ENCODE assay signal across 16 cellular contexts in the genomic region with DNA sequence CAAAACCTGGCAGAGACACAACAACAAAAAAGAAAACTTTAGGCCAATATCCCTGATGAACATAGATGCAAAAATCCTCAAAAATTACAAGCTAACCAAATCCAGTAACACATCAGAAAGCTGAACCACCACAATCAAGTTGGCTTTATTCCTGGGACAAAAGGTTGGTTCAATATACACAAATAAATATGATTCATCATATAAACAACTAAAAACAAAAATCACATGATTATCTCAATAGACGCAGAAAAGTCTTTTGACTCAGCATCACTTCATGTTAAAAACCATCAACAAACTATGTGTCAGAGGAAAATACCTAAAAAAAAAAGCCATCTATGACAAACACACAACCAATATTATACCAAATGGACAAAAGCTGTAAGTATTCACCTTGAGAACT.
DNase-seq lines count a peak whose midpoint lies in the region; ATAC-seq, FAIRE-seq and TF ChIP-seq lines count a peak whose summit lies in the region.
"Had no signal": no experiment of that assay in that cellular context is flagged by ENCODE, and none has a peak within 500 bp of the region (broad histone marks: within the 10 kb centered on the region; RNA-seq: fewer than 3 reads in every experiment).

No MANE protein-coding gene starts in this region.

- no peak overlapping the region for H3K4me3 ChIP-seq in bronchial epithelial cell (ENCODE audit: low read depth, low read length)
- no peak overlapping the region for H3K4me3 ChIP-seq in WERI-Rb-1 (ENCODE audit: low read depth, low read length)
- H3K4me3 ChIP-seq: BLaER1 treated with 17β-estradiol and CSF1 and Interleukin-3, amounts not matched to agents 10 nM and 100 nM had no signal

- H3K36me3 ChIP-seq in bronchial epithelial cell (ENCODE audit: control insufficient read depth, insufficient read depth, low read length) (no peaks in the 10 kb centered on the region), WERI-Rb-1 (no peaks in the 10 kb centered on the region)

- H3K9me3 ChIP-seq in WERI-Rb-1 (ENCODE audit: severe bottlenecking): no peaks in the 10 kb centered on the region

- TF ChIP-seq CTCF in bronchial epithelial cell (IDR thresholded peaks at IDR 0.05; ENCODE audit: insufficient read depth, low read length, severe bottlenecking) (no peak), WERI-Rb-1 (IDR thresholded peaks at IDR 0.05; ENCODE audit: low read depth, low read length) (no peak)

- no peak overlapping the region for H3K27ac ChIP-seq in WERI-Rb-1
- H3K27ac ChIP-seq: BLaER1 treated with 17β-estradiol and CSF1 and Interleukin-3, amounts not matched to agents 10 nM and 100 nM had no signal

- peak; percentile 35 for DNase-seq in A172 (ENCODE audit: low spot score)
- peak; percentile 53 for DNase-seq in HS-5 (ENCODE audit: low read depth)
- peak; percentile 23 for DNase-seq in bronchial epithelial cell (ENCODE audit: low read depth)
- peak; percentile 28 for DNase-seq in fibroblast of the conjunctiva (ENCODE audit: low read depth)
- DNase-seq in DMS79 treated with DMSO at 0.1 percent for 48 hours (lab: John Stamatoyannopoulos, UW): no peak
- DNase-seq in NCI-H226: no peak
- DNase-seq in WERI-Rb-1: no peak
- DNase-seq: NCI-H146, NCI-H2081, NCI-H510A treated with DMSO at 0.1 percent for 48 hours, NCI-H82 had no signal

- no peak for FAIRE-seq in bronchial epithelial cell (lab: Jason Lieb, UNC)
- FAIRE-seq: A204.1, GM12892 had no signal

- no peak for ATAC-seq in HG02763 (IDR thresholded peaks at IDR 0.05; ENCODE audit: unreplicated experiment)
- ATAC-seq: HCT116 had no signal

- H3K27me3 ChIP-seq in bronchial epithelial cell (ENCODE audit: control insufficient read depth, insufficient read depth, low read length) (no peaks in the 10 kb centered on the region), WERI-Rb-1 (ENCODE audit: insufficient read depth, low read depth, severe bottlenecking) (no peaks in the 10 kb centered on the region)
- H3K27me3 ChIP-seq: BLaER1 treated with 17β-estradiol and CSF1 and Interleukin-3, amounts not matched to agents 10 nM and 100 nM had no signal

Comparison
In these comparisons a context has a peak if more than half of its experiments do, and no peak if none do; other contexts are left out.
1. DNase-seq: peak in A172 (single experiment), HS-5 (single experiment), bronchial epithelial cell (single experiment) and fibroblast of the conjunctiva (single experiment); none in DMS79 treated with DMSO at 0.1 percent for 48 hours (single experiment), NCI-H226 (single experiment) and WERI-Rb-1 (single experiment).